In the genomic region with DNA sequence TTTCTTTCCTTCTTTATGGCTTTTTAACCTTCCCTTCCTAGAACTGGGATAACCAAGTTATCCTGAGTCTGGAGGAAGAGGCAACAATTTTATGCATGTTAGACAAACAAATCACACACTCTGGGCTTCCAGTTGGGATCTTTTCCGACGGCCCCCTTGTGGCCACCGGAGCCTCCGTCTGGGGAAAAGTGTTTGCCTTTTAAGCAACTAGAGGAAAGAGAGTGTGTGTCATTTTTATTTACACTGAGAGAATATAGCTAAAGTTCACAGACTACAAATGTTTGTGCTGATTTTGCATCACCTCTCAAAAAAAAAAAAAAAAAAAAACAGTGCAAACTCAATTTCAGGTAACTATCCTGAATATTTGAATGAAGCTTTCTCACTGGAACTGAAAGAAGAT, we compare ENCODE assay signal across 1 cellular context.
TF ChIP-seq lines count a peak whose summit lies in the region.

No MANE protein-coding gene starts in this region.

TF ChIP-seq in GM23338, 12 proteins besides CTCF, POLR2A, EP300 and RAD21 (continued from another document):
- TF ChIP-seq, protein P1, sequence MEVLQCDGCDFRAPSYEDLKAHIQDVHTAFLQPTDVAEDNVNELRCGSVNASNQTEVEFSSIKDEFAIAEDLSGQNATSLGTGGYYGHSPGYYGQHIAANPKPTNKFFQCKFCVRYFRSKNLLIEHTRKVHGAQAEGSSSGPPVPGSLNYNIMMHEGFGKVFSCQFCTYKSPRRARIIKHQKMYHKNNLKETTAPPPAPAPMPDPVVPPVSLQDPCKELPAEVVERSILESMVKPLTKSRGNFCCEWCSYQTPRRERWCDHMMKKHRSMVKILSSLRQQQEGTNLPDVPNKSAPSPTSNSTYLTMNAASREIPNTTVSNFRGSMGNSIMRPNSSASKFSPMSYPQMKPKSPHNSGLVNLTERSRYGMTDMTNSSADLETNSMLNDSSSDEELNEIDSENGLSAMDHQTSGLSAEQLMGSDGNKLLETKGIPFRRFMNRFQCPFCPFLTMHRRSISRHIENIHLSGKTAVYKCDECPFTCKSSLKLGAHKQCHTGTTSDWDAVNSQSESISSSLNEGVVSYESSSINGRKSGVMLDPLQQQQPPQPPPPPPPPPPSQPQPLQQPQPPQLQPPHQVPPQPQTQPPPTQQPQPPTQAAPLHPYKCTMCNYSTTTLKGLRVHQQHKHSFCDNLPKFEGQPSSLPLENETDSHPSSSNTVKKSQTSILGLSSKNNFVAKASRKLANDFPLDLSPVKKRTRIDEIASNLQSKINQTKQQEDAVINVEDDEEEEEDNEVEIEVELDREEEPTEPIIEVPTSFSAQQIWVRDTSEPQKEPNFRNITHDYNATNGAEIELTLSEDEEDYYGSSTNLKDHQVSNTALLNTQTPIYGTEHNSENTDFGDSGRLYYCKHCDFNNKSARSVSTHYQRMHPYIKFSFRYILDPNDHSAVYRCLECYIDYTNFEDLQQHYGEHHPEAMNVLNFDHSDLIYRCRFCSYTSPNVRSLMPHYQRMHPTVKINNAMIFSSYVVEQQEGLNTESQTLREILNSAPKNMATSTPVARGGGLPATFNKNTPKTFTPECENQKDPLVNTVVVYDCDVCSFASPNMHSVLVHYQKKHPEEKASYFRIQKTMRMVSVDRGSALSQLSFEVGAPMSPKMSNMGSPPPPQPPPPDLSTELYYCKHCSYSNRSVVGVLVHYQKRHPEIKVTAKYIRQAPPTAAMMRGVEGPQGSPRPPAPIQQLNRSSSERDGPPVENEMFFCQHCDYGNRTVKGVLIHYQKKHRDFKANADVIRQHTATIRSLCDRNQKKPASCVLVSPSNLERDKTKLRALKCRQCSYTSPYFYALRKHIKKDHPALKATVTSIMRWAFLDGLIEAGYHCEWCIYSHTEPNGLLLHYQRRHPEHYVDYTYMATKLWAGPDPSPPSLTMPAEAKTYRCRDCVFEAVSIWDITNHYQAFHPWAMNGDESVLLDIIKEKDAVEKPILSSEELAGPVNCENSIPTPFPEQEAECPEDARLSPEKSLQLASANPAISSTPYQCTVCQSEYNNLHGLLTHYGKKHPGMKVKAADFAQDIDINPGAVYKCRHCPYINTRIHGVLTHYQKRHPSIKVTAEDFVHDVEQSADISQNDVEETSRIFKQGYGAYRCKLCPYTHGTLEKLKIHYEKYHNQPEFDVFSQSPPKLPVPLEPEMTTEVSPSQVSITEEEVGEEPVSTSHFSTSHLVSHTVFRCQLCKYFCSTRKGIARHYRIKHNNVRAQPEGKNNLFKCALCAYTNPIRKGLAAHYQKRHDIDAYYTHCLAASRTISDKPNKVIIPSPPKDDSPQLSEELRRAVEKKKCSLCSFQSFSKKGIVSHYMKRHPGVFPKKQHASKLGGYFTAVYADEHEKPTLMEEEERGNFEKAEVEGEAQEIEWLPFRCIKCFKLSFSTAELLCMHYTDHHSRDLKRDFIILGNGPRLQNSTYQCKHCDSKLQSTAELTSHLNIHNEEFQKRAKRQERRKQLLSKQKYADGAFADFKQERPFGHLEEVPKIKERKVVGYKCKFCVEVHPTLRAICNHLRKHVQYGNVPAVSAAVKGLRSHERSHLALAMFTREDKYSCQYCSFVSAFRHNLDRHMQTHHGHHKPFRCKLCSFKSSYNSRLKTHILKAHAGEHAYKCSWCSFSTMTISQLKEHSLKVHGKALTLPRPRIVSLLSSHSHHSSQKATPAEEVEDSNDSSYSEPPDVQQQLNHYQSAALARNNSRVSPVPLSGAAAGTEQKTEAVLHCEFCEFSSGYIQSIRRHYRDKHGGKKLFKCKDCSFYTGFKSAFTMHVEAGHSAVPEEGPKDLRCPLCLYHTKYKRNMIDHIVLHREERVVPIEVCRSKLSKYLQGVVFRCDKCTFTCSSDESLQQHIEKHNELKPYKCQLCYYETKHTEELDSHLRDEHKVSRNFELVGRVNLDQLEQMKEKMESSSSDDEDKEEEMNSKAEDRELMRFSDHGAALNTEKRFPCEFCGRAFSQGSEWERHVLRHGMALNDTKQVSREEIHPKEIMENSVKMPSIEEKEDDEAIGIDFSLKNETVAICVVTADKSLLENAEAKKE (CRISPR knock-in tag; IDR thresholded peaks at IDR 0.05), result no peak
- TF ChIP-seq ZNF114 (CRISPR knock-in tag; IDR thresholded peaks at IDR 0.05), result no peak
